ENCODE assay signal across 15 cellular contexts in the genomic region with DNA sequence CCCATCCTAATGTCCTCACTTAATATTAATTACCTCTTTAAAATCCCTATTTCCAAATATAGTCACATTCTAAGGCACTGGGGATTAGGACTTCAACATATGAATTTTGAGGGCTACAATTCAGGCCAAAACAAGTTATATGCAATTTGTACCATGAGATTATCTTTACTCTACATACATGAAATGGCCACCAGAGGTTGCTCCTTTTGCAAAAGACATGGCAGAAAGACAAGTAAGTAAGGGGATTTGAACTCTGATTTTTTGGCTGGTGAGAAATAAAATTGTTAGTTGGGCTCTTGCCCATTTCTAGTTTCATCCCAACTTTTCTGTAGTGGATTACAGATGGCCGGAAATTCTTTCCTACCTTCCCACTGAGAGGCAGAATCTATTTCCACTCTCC. TPM values are rescaled to one million over a fixed set of nuclear protein-coding genes. Genes with fewer than 3 reads are reported as not detected.
"Had no signal": no experiment of that assay in that cellular context is flagged by ENCODE, and none has a peak within 500 bp of the region (broad histone marks: within the 10 kb centered on the region; RNA-seq: fewer than 3 reads in every experiment).

No MANE protein-coding gene starts in this region.

- DNase-seq: activated CD4-positive, alpha-beta T cell treated with anti-CD3 and anti-CD28 coated beads, Interleukin-2, amount 10 ng/mL, durations not matched to agents 7 days and 5 days; activated CD4-positive, CD25-positive, alpha-beta regulatory T cell; activated naive CD4-positive, alpha-beta T cell treated with anti-CD3 and anti-CD28 coated beads, Interleukin-2, amount 10 ng/mL, durations not matched to agents 7 days and 5 days; activated T-cell treated with anti-CD3 and anti-CD28 coated beads for 4 hours; cortex of kidney; effector CD8-positive, alpha-beta T cell; hypothalamus; kidney glomerular epithelial cell; tibial artery had no signal

- H3K4me3 ChIP-seq: neural progenitor cell, smooth muscle cell, tibial artery, vagina had no signal

- H3K4me1 ChIP-seq: neural progenitor cell had no signal

- H3K9me3 ChIP-seq: tibial artery, vagina had no signal

- H3K9me3 Mint-ChIP-seq: activated CD4-positive, alpha-beta T cell treated with anti-CD3 and anti-CD28 coated beads, Interleukin-2, amount 10 ng/mL, durations not matched to agents 7 days and 5 days; activated naive CD4-positive, alpha-beta T cell treated with anti-CD3 and anti-CD28 coated beads, Interleukin-2, amount 10 ng/mL, durations not matched to agents 7 days and 5 days; activated T-helper 17 cell treated with anti-CD3 and anti-CD28 coated beads, Interleukin-2, amount 50 U/mL, for 72 hours; neural progenitor cell; stimulated activated effector memory CD8-positive, alpha-beta T cell treated with anti-CD3 and anti-CD28 coated beads, Interleukin-12 subunit alpha, Interleukin-12 subunit beta, amount 100 ng/mL, for 72 hours had no signal

- H3K4me2 ChIP-seq: neural progenitor cell, smooth muscle cell had no signal

- ATAC-seq: activated T-helper 17 cell treated with anti-CD3 and anti-CD28 coated beads, Interleukin-2, amount 50 U/mL, for 72 hours; stimulated activated effector memory CD8-positive, alpha-beta T cell treated with anti-CD3 and anti-CD28 coated beads, Interleukin-12 subunit alpha, Interleukin-12 subunit beta, amount 100 ng/mL, for 72 hours had no signal

- H3K4me3 Mint-ChIP-seq: activated CD4-positive, alpha-beta T cell treated with anti-CD3 and anti-CD28 coated beads, Interleukin-2, amount 10 ng/mL, durations not matched to agents 7 days and 5 days; activated naive CD4-positive, alpha-beta T cell treated with anti-CD3 and anti-CD28 coated beads, Interleukin-2, amount 10 ng/mL, durations not matched to agents 7 days and 5 days; activated T-helper 17 cell treated with anti-CD3 and anti-CD28 coated beads, Interleukin-2, amount 50 U/mL, for 72 hours; neural progenitor cell; stimulated activated effector memory CD8-positive, alpha-beta T cell treated with anti-CD3 and anti-CD28 coated beads, Interleukin-12 subunit alpha, Interleukin-12 subunit beta, amount 100 ng/mL, for 72 hours had no signal

- H3K9ac ChIP-seq: neural progenitor cell had no signal

- H3K36me3 Mint-ChIP-seq: activated naive CD4-positive, alpha-beta T cell treated with anti-CD3 and anti-CD28 coated beads, Interleukin-2, amount 10 ng/mL, durations not matched to agents 7 days and 5 days; neural progenitor cell had no signal

- H3K27ac Mint-ChIP-seq: activated CD4-positive, alpha-beta T cell treated with anti-CD3 and anti-CD28 coated beads, Interleukin-2, amount 10 ng/mL, durations not matched to agents 7 days and 5 days; activated naive CD4-positive, alpha-beta T cell treated with anti-CD3 and anti-CD28 coated beads, Interleukin-2, amount 10 ng/mL, durations not matched to agents 7 days and 5 days; activated T-helper 17 cell treated with anti-CD3 and anti-CD28 coated beads, Interleukin-2, amount 50 U/mL, for 72 hours; neural progenitor cell; stimulated activated effector memory CD8-positive, alpha-beta T cell treated with anti-CD3 and anti-CD28 coated beads, Interleukin-12 subunit alpha, Interleukin-12 subunit beta, amount 100 ng/mL, for 72 hours had no signal

- H3K27ac ChIP-seq: neural progenitor cell, tibial artery, vagina had no signal

- H3K27me3 ChIP-seq: vagina had no signal

- H2AFZ ChIP-seq: neural progenitor cell had no signal

- H3K36me3 ChIP-seq: neural progenitor cell, tibial artery, vagina had no signal

RNA-seq across cellular contexts. Expression of gene FOXD3, which starts 40.2 kb away (rescaled TPM):
- total RNA-seq: activated CD4-positive, alpha-beta T cell treated with anti-CD3 and anti-CD28 coated beads, Interleukin-2, amount 10 ng/mL, durations not matched to agents 7 days and 5 days; activated CD8-positive, alpha-beta memory T cell treated with anti-CD3 and anti-CD28 coated beads for 36 hours; activated T-helper 17 cell treated with anti-CD3 and anti-CD28 coated beads, Interleukin-2, amount 50 U/mL, for 72 hours; smooth muscle cell; vagina had no signal
- polyA plus RNA-seq: smooth muscle cell had no signal
